Comparison of ENCODE assay signal across 19 cellular contexts in the genomic region with DNA sequence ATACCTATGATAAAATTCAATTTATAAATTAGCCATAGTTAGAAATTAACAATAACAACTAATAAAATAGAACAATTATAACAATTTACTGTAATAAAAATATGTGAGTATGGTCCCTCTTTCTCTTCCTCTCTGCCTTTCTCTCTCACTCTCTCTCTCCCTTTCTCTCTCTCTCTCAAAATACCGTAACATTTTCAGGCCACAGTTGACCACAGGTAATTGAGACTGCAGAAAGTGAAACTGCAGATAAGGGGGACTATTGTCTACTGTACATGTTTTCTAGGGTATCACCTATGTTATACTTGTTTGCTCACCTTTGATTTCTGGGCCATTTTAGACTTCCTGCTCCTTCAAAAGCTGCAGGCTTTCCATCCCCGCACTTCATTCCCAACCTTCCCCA. TPM values are rescaled to one million over a fixed set of nuclear protein-coding genes. Genes with fewer than 3 reads are reported as not detected.
A peak's percentile ranks its signal among the peaks of the same experiment; 100 is the strongest.
DNase-seq lines count a peak whose midpoint lies in the region; ATAC-seq, FAIRE-seq and TF ChIP-seq lines count a peak whose summit lies in the region.
"Had no signal": no experiment of that assay in that cellular context is flagged by ENCODE, and none has a peak within 500 bp of the region (broad histone marks: within the 10 kb centered on the region; RNA-seq: fewer than 3 reads in every experiment).

No MANE protein-coding gene starts in this region.

- H3K27ac Mint-ChIP-seq in activated naive CD8-positive, alpha-beta T cell treated with anti-CD3 and anti-CD28 coated beads, Interleukin-2, amount 10 ng/mL, durations not matched to agents 7 days and 5 days = peak overlapping the region; percentile 75
- H3K27ac Mint-ChIP-seq in activated naive CD8-positive, alpha-beta T cell treated with anti-CD3 and anti-CD28 coated beads for 36 hours = no peak overlapping the region
- H3K27ac Mint-ChIP-seq: activated CD4-positive, alpha-beta memory T cell treated with anti-CD3 and anti-CD28 coated beads for 36 hours had no signal

- no peaks in the 10 kb centered on the region for H3K27me3 Mint-ChIP-seq in activated naive CD8-positive, alpha-beta T cell treated with anti-CD3 and anti-CD28 coated beads, Interleukin-2, amount 10 ng/mL, durations not matched to agents 7 days and 5 days
- no peaks in the 10 kb centered on the region for H3K27me3 Mint-ChIP-seq in activated naive CD8-positive, alpha-beta T cell treated with anti-CD3 and anti-CD28 coated beads for 36 hours
- H3K27me3 Mint-ChIP-seq: activated CD4-positive, alpha-beta memory T cell treated with anti-CD3 and anti-CD28 coated beads for 36 hours; CD8-positive, alpha-beta memory T cell; IgD-negative memory B cell had no signal

- POLR2A ChIA-PET in activated naive CD8-positive, alpha-beta T cell treated with anti-CD3 and anti-CD28 coated beads, Interleukin-2, amount 10 ng/mL, durations not matched to agents 7 days and 5 days (lab: Charles Lee) = interaction anchor here (0.8 to 2.5 kb wide), 2 partner anchors 22 to 29 kb away, joined by 3 to 11 read pairs; no protein-coding TSS in a partner anchor

- DNase-seq in activated naive CD8-positive, alpha-beta T cell treated with anti-CD3 and anti-CD28 coated beads, Interleukin-2, amount 10 ng/mL, durations not matched to agents 7 days and 5 days = no peak
- no peak for DNase-seq in activated naive CD8-positive, alpha-beta T cell treated with anti-CD3 and anti-CD28 coated beads for 36 hours
- no peak for DNase-seq in H54 (ENCODE audit: insufficient read length, low spot score)
- DNase-seq in SW 1271 (lab: John Stamatoyannopoulos, UW) = no peak
- DNase-seq in germinal center (ENCODE audit: low spot score) = no peak
- no peak for DNase-seq in effector CD4-positive, alpha-beta T cell
- DNase-seq: activated CD4-positive, alpha-beta memory T cell treated with anti-CD3 and anti-CD28 coated beads for 36 hours; activated gamma-delta T cell; CD8-positive, alpha-beta memory T cell; H7; NCI-H1092 treated with DMSO at 0.1 percent for 48 hours; pancreas; SJCRH30; stimulated activated naive CD4-positive, alpha-beta T cell treated with Interleukin-2 at 50 U/mL for 16 hours had no signal

- no peak for TF ChIP-seq POLR2A in H54 (IDR thresholded peaks at IDR 0.05; ENCODE audit: low read depth, low read length)

- peaks cover 44% of the 10 kb centered on the region for H3K4me1 Mint-ChIP-seq in activated naive CD8-positive, alpha-beta T cell treated with anti-CD3 and anti-CD28 coated beads, Interleukin-2, amount 10 ng/mL, durations not matched to agents 7 days and 5 days
- H3K4me1 Mint-ChIP-seq in activated naive CD8-positive, alpha-beta T cell treated with anti-CD3 and anti-CD28 coated beads for 36 hours = peaks cover 25% of the 10 kb centered on the region

- no peak for FAIRE-seq in H54 (lab: Jason Lieb, UNC)
- FAIRE-seq: G401.6, pancreas had no signal

- peaks cover 4% of the 10 kb centered on the region for H3K9me3 Mint-ChIP-seq in activated naive CD8-positive, alpha-beta T cell treated with anti-CD3 and anti-CD28 coated beads, Interleukin-2, amount 10 ng/mL, durations not matched to agents 7 days and 5 days
- H3K9me3 Mint-ChIP-seq in activated naive CD8-positive, alpha-beta T cell treated with anti-CD3 and anti-CD28 coated beads for 36 hours = no peaks in the 10 kb centered on the region
- H3K9me3 Mint-ChIP-seq: activated CD4-positive, alpha-beta memory T cell treated with anti-CD3 and anti-CD28 coated beads for 36 hours; CD8-positive, alpha-beta memory T cell; IgD-negative memory B cell had no signal

- peak; percentile 31 for ATAC-seq in activated naive CD8-positive, alpha-beta T cell treated with anti-CD3 and anti-CD28 coated beads, Interleukin-2, amount 10 ng/mL, durations not matched to agents 7 days and 5 days (ENCODE audit: low read depth)
- ATAC-seq in GM21825 (IDR thresholded peaks at IDR 0.05; ENCODE audit: unreplicated experiment) (peak; percentile 51), HG03342 (IDR thresholded peaks at IDR 0.05; ENCODE audit: unreplicated experiment) (peak; percentile 49)
- ATAC-seq: pancreas had no signal

- peak overlapping the region; percentile 29 for H3K4me3 Mint-ChIP-seq in activated naive CD8-positive, alpha-beta T cell treated with anti-CD3 and anti-CD28 coated beads, Interleukin-2, amount 10 ng/mL, durations not matched to agents 7 days and 5 days
- H3K4me3 Mint-ChIP-seq in activated naive CD8-positive, alpha-beta T cell treated with anti-CD3 and anti-CD28 coated beads for 36 hours = no peak overlapping the region
- H3K4me3 Mint-ChIP-seq: activated CD4-positive, alpha-beta memory T cell treated with anti-CD3 and anti-CD28 coated beads for 36 hours had no signal

- H3K36me3 Mint-ChIP-seq in activated naive CD8-positive, alpha-beta T cell treated with anti-CD3 and anti-CD28 coated beads, Interleukin-2, amount 10 ng/mL, durations not matched to agents 7 days and 5 days = peaks cover 21% of the 10 kb centered on the region
- no peaks in the 10 kb centered on the region for H3K36me3 Mint-ChIP-seq in activated naive CD8-positive, alpha-beta T cell treated with anti-CD3 and anti-CD28 coated beads for 36 hours
- H3K36me3 Mint-ChIP-seq: activated CD4-positive, alpha-beta memory T cell treated with anti-CD3 and anti-CD28 coated beads for 36 hours had no signal

RNA-seq across cellular contexts. Expression of a gene that starts 46.8 kb away (rescaled TPM):
- total RNA-seq in activated naive CD8-positive, alpha-beta T cell treated with anti-CD3 and anti-CD28 coated beads, Interleukin-2, amount 10 ng/mL, durations not matched to agents 7 days and 5 days = 1 to 10 TPM; 5.5 to 5.7 TPM
- total RNA-seq in activated naive CD8-positive, alpha-beta T cell treated with anti-CD3 and anti-CD28 coated beads for 36 hours = 1 to 10 TPM; 1.2 to 1.3 TPM
- total RNA-seq: A673, H7, SJCRH30 had no signal
